ENCODE assay signal across 26 cellular contexts in genomic region chr12:31999692-32000091, GRCh38.
"Had no signal": no experiment of that assay in that cellular context is flagged by ENCODE, and none has a peak within 500 bp of the region (broad histone marks: within the 10 kb centered on the region; RNA-seq: fewer than 3 reads in every experiment).

No MANE protein-coding gene starts in this region.

- ATAC-seq: activated CD4-positive, CD25-positive, alpha-beta regulatory T cell treated with anti-CD3 and anti-CD28 coated beads, Interleukin-2, amount 50 U/mL, for 24 hours; foreskin keratinocyte; heart left ventricle; left colon; pancreas; psoas muscle had no signal

- H3K36me3 ChIP-seq: brain microvascular endothelial cell had no signal

- H3K4me3 Mint-ChIP-seq: activated naive CD4-positive, alpha-beta T cell treated with anti-CD3 and anti-CD28 coated beads, Interleukin-2, amount 50 U/mL, for 24 hours; activated T-cell treated with anti-CD3 and anti-CD28 coated beads, Interleukin-2, amount 50 U/mL, for 24 hours; immature natural killer cell; nephron had no signal

- H3K27ac ChIP-seq: adrenal gland, brain microvascular endothelial cell, foreskin keratinocyte, heart left ventricle, pancreas, psoas muscle, sigmoid colon, tibial nerve had no signal

- H3K27me3 Mint-ChIP-seq: activated naive CD4-positive, alpha-beta T cell treated with anti-CD3 and anti-CD28 coated beads, Interleukin-2, amount 50 U/mL, for 24 hours; activated T-cell treated with anti-CD3 and anti-CD28 coated beads, Interleukin-2, amount 50 U/mL, for 24 hours had no signal

- DNase-seq: activated CD4-positive, alpha-beta T cell treated with anti-CD3 and anti-CD28 coated beads for 48 hours; activated CD4-positive, alpha-beta T cell treated with anti-CD3 and anti-CD28 coated beads, Interleukin-2, amount 50 U/mL, for 48 hours; activated CD8-positive, alpha-beta memory T cell treated with anti-CD3 and anti-CD28 coated beads, Interleukin-2, amount 50 U/mL, for 4 hours; activated gamma-delta T cell; activated T-cell treated with anti-CD3 and anti-CD28 coated beads, Interleukin-2, amount 50 U/mL, for 24 hours; adrenal gland; brain microvascular endothelial cell; foreskin keratinocyte; heart left ventricle; hypothalamus; immature natural killer cell; kidney; left colon; mammary epithelial cell; pancreas; psoas muscle; sigmoid colon; small intestine; stimulated activated CD4-positive, alpha-beta T cell treated with anti-CD3 and anti-CD28 coated beads, Interleukin-1b, Interleukin-23, amount 100 ng/mL, for 48 hours; stimulated activated CD4-positive, alpha-beta T cell treated with anti-CD3 and anti-CD28 coated beads, Interleukin-4, amount 100 ng/mL, for 4 hours; stimulated activated CD8-positive, alpha-beta memory T cell treated with anti-CD3 and anti-CD28 coated beads, Interleukin-4, amount 100 ng/mL, for 48 hours; stimulated activated naive CD4-positive, alpha-beta T cell had no signal

- H3K9me3 Mint-ChIP-seq: activated naive CD4-positive, alpha-beta T cell treated with anti-CD3 and anti-CD28 coated beads, Interleukin-2, amount 50 U/mL, for 24 hours; immature natural killer cell; nephron had no signal

- H3K27me3 ChIP-seq: adrenal gland, brain microvascular endothelial cell, foreskin keratinocyte, heart left ventricle, pancreas, sigmoid colon, tibial nerve had no signal

- H3K9me3 ChIP-seq: adrenal gland, heart left ventricle, pancreas, psoas muscle, sigmoid colon, tibial nerve had no signal

- H3K4me1 Mint-ChIP-seq: nephron had no signal

- H3K4me1 ChIP-seq: adrenal gland, foreskin keratinocyte, pancreas, psoas muscle, tibial nerve had no signal

- H3K4me3 ChIP-seq: adrenal gland, heart left ventricle, pancreas, psoas muscle, sigmoid colon, tibial nerve had no signal

- H3K27ac Mint-ChIP-seq: activated T-cell treated with anti-CD3 and anti-CD28 coated beads, Interleukin-2, amount 50 U/mL, for 24 hours; nephron had no signal
